ENCODE assay signal across 8 cellular contexts in genomic region chr7:23570592-23571200, GRCh38. TPM values are rescaled to one million over a fixed set of nuclear protein-coding genes. Genes with fewer than 3 reads are reported as not detected.
DNase-seq lines count a peak whose midpoint lies in the region; ATAC-seq and TF ChIP-seq lines count a peak whose summit lies in the region.

No MANE protein-coding gene starts in this region.

- H3K27me3 ChIP-seq in Caco-2 (replicated peaks; ENCODE audit: control insufficient read depth, insufficient read depth, low read length) (no peaks in the 10 kb centered on the region), OCI-LY3 (ENCODE audit: low read depth, low read length) (no peaks in the 10 kb centered on the region), esophagus squamous epithelium (peaks cover 0 to 8% (median 0%) of the 10 kb centered on the region in 4 donors)

- no peaks in the 10 kb centered on the region for H3K9me3 ChIP-seq in Caco-2
- no peaks in the 10 kb centered on the region for H3K9me3 ChIP-seq in OCI-LY3 (ENCODE audit: insufficient read depth, low read length)
- H3K9me3 ChIP-seq in esophagus squamous epithelium, result no peaks in the 10 kb centered on the region

- no peaks in the 10 kb centered on the region for H3K4me1 Mint-ChIP-seq in Caco-2 (ENCODE audit: low read depth, unreplicated experiment)
- H3K4me1 Mint-ChIP-seq in natural killer cell treated with Interleukin-12 subunit alpha and Interleukin-12 subunit beta and Interleukin-15 and Interleukin-18, amount 100 ng/mL, for 72 hours (ENCODE audit: low read depth in 2 of 2), result peaks cover 0 to 4% of the 10 kb centered on the region in 2 donors

- no peak overlapping the region for H3K27ac Mint-ChIP-seq in Caco-2 (ENCODE audit: unreplicated experiment)
- H3K27ac Mint-ChIP-seq in natural killer cell treated with Interleukin-12 subunit alpha and Interleukin-12 subunit beta and Interleukin-15 and Interleukin-18, amount 100 ng/mL, for 72 hours, result no peak overlapping the region

- H3K27ac ChIP-seq in OCI-LY3 (ENCODE audit: low read length) (peak overlapping the region; percentile 15; the same call in 1 of the 2 replicates), esophagus squamous epithelium (no peak overlapping the region)

- H3K4me3 ChIP-seq in Caco-2 (ENCODE audit: low read depth, low read length) (no peak overlapping the region), OCI-LY3 (ENCODE audit: low read length) (peak overlapping the region; percentile 71), esophagus squamous epithelium (no peak overlapping the region)

- no peaks in the 10 kb centered on the region for H4K20me1 ChIP-seq in OCI-LY3 (ENCODE audit: insufficient read depth, low read length)

- CTCF ChIA-PET in Caco-2 (lab: Charles Lee), result interaction anchor here (0.6 to 1.8 kb wide), 10 partner anchors 26 to 879 kb away, joined by 3 to 14 read pairs (median 5); partner anchors contain the start of genes CCDC126, FAM221A and STK31

- no peaks in the 10 kb centered on the region for H3K79me2 ChIP-seq in OCI-LY3 (ENCODE audit: low read length)

- BruUV-seq in Caco-2 (replicated peaks; lab: Mats Ljungman, UMichigan), result no TSS peak

- TF ChIP-seq POLR2A in esophagus squamous epithelium (IDR thresholded peaks at IDR 0.05), result no peak

- H3K4me2 ChIP-seq in OCI-LY3 (ENCODE audit: low read length), result peak overlapping the region; percentile 76

- intact Hi-C loops in Caco-2 (cut with micrococcal nuclease; ENCODE audit: unreplicated experiment) (loop anchor here (1.0 kb wide), 7 partner anchors 23 to 293 kb away; partner anchors contain the start of genes CCDC126 and FAM221A), esophagus squamous epithelium (cut with DNase I) (loop anchor here (10.0 kb wide), 2 partner anchors 144 to 1094 kb away; partner anchors contain the start of gene STK31)

- peak overlapping the region; percentile 93 for H2AFZ ChIP-seq in OCI-LY3 (ENCODE audit: low read depth, low read length)

- POLR2A ChIA-PET in Caco-2 (lab: Charles Lee), result interaction anchor here (0.6 kb wide), 2 partner anchors 85 to 139 kb away, joined by 3 to 5 read pairs; partner anchors contain the start of gene STK31

- no peaks in the 10 kb centered on the region for H3K36me3 ChIP-seq in Caco-2 (ENCODE audit: control insufficient read depth, insufficient read depth, low read length)
- no peaks in the 10 kb centered on the region for H3K36me3 ChIP-seq in OCI-LY3 (replicated peaks; ENCODE audit: low read depth, low read length)
- H3K36me3 ChIP-seq in esophagus squamous epithelium, result no peaks in the 10 kb centered on the region

- DNase-seq in Caco-2 (peak; percentile 78 to 82), GM20000 (ENCODE audit: low spot score) (peak; percentile 80), HuH-7 (ENCODE audit: low spot score) (peak; percentile 88), activated T-cell treated with anti-CD3 and anti-CD28 coated beads for 1 hour (ENCODE audit: low read depth) (peak; percentile 45), esophagus squamous epithelium (lab: John Stamatoyannopoulos, UW) (no peak)
- peak; percentile 68 for DNase-seq in natural killer cell treated with Interleukin-12 subunit alpha and Interleukin-12 subunit beta and Interleukin-15 and Interleukin-18, amount 100 ng/mL, for 72 hours (ENCODE audit: low spot score)
- peak; percentile 48 for DNase-seq in stimulated activated naive CD4-positive, alpha-beta T cell treated with Interleukin-2 at 50 U/mL for 16 hours (lab: John Stamatoyannopoulos, UW)

- WGBS in esophagus squamous epithelium, 2 donors, result 38 to 41% methylated on average over 5 of the region's 5 CpGs

- no peak overlapping the region for H3K4me3 Mint-ChIP-seq in Caco-2 (ENCODE audit: unreplicated experiment)
- no peak overlapping the region for H3K4me3 Mint-ChIP-seq in natural killer cell treated with Interleukin-12 subunit alpha and Interleukin-12 subunit beta and Interleukin-15 and Interleukin-18, amount 100 ng/mL, for 72 hours

- no peaks in the 10 kb centered on the region for H3K36me3 Mint-ChIP-seq in Caco-2 (ENCODE audit: insufficient read depth, unreplicated experiment)
- H3K36me3 Mint-ChIP-seq in natural killer cell treated with Interleukin-12 subunit alpha and Interleukin-12 subunit beta and Interleukin-15 and Interleukin-18, amount 100 ng/mL, for 72 hours, result no peaks in the 10 kb centered on the region

- H3K27me3 Mint-ChIP-seq in Caco-2 (ENCODE audit: insufficient read depth, unreplicated experiment), result peaks cover 3% of the 10 kb centered on the region
- peaks cover 11 to 34% of the 10 kb centered on the region in 2 donors for H3K27me3 Mint-ChIP-seq in natural killer cell treated with Interleukin-12 subunit alpha and Interleukin-12 subunit beta and Interleukin-15 and Interleukin-18, amount 100 ng/mL, for 72 hours

- peak; percentile 86 to 94 for TF ChIP-seq CTCF in Caco-2 (IDR thresholded peaks at IDR 0.05; ENCODE audit: insufficient read depth in 1 of 2, low read depth in 1 of 2, low read length in 1 of 2, severe bottlenecking in 1 of 2, unreplicated experiment in 1 of 2)
- peak; percentile 62 for TF ChIP-seq CTCF in GM20000 (IDR thresholded peaks at IDR 0.05; ENCODE audit: extremely low read depth, missing control alignments)
- peak; percentile 89 for TF ChIP-seq CTCF in OCI-LY3 (IDR thresholded peaks at IDR 0.05; ENCODE audit: low read depth, low read length)
- TF ChIP-seq CTCF in esophagus squamous epithelium (IDR thresholded peaks at IDR 0.05), result peak; percentile 44 to 88 (median 82)

- H3K4me1 ChIP-seq in Caco-2 (no peaks in the 10 kb centered on the region), OCI-LY3 (ENCODE audit: low read length) (peaks cover 8% of the 10 kb centered on the region; the same call in 1 of the 2 replicates), esophagus squamous epithelium (no peaks in the 10 kb centered on the region)

- no peaks in the 10 kb centered on the region for H3K9me3 Mint-ChIP-seq in Caco-2 (ENCODE audit: unreplicated experiment)
- H3K9me3 Mint-ChIP-seq in natural killer cell treated with Interleukin-12 subunit alpha and Interleukin-12 subunit beta and Interleukin-15 and Interleukin-18, amount 100 ng/mL, for 72 hours, result no peaks in the 10 kb centered on the region

- ATAC-seq in natural killer cell treated with Interleukin-12 subunit alpha and Interleukin-12 subunit beta and Interleukin-15 and Interleukin-18, amount 100 ng/mL, for 72 hours, result peak; percentile 79 to 94

- peak overlapping the region; percentile 56 for H3K9ac ChIP-seq in OCI-LY3 (ENCODE audit: low read length)

RNA-seq across cellular contexts. Expression of gene CCDC126, which starts 26.5 kb away (rescaled TPM):
- total RNA-seq in Caco-2 (2022) (10.1 and 11.3 TPM in 2 replicates), esophagus squamous epithelium (10 to 100 TPM in 1 of 4 donors, 1 to 10 TPM in 3; 6.3 to 13.7 (median 7.6) TPM)
- 10 to 100 TPM in 1 of 2 donors, 1 to 10 TPM in 1; 8.5 to 10.2 TPM for total RNA-seq in natural killer cell treated with Interleukin-12 subunit alpha and Interleukin-12 subunit beta and Interleukin-15 and Interleukin-18, amount 100 ng/mL, for 72 hours

RNA-seq across cellular contexts. Expression of gene TRA2A, which starts 38.9 kb away (rescaled TPM):
- total RNA-seq in Caco-2 (2022) (123 and 132 TPM in 2 replicates), esophagus squamous epithelium (10 to 100 TPM; 23.7 to 54.0 (median 38.9) TPM)
- 100 to 1,000 TPM; 124 to 125 TPM for total RNA-seq in natural killer cell treated with Interleukin-12 subunit alpha and Interleukin-12 subunit beta and Interleukin-15 and Interleukin-18, amount 100 ng/mL, for 72 hours
